1 cellular context compared by ENCODE assay signal in genomic region chr6:33392979-33393378, GRCh38.
TF ChIP-seq lines count a peak whose summit lies in the region.

No MANE protein-coding gene starts in this region.

TF ChIP-seq in GM12878, 131 proteins besides CTCF, POLR2A, EP300 and RAD21:
- no peak for TF ChIP-seq IKZF2 (IDR thresholded peaks at IDR 0.05)
- TF ChIP-seq SUZ12 (IDR thresholded peaks at IDR 0.05; ENCODE audit: unreplicated experiment) = no peak
- no peak for TF ChIP-seq ZBTB33 (IDR thresholded peaks at IDR 0.05)
TF ChIP-seq in GM12878: peak in this region for 0.
